In the genomic region with DNA sequence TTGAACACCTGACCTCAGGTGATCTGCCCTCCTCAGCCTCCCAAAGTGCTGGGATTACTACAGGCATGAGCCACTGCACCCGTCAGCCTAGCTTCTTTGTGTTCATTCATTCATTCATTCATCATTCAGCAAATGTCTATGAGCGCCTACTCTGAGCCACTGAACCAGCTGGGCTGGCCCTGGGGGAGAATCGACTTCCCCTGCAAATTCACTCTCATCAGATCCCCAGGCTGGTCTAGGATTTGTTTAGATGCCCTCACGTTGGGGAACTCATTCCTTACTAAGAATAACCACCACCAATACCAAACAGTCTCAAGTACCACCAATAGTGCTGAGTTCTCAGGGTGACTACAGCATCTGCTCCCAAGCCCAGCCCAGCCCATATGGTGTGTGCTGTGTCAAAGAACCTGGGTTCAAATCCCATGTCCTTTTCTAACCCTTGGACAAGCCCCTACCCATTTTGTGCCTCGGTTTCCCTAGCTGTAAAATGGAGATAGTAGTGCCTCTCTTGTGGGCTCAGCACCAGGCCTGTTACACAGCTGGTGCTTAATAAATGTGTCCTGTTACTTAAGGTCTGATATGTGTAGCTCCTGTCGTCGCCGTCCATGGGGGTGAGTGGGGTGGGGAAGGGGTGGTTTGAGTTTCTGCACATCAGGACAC, we compare ENCODE assay signal across 36 cellular contexts. TPM values are rescaled to one million over a fixed set of nuclear protein-coding genes. Genes with fewer than 3 reads are reported as not detected.
"Had no signal": no experiment of that assay in that cellular context is flagged by ENCODE, and none has a peak within 500 bp of the region (broad histone marks: within the 10 kb centered on the region; RNA-seq: fewer than 3 reads in every experiment).

No MANE protein-coding gene starts in this region.

- H3K4me2 ChIP-seq: smooth muscle cell had no signal

- H3K4me1 Mint-ChIP-seq: mesothelial cell of epicardium, neural crest cell had no signal

- H3K4me3 Mint-ChIP-seq: effector memory CD8-positive, alpha-beta T cell; immature natural killer cell; memory B cell; mesothelial cell of epicardium; naive B cell; natural killer cell treated with Interleukin-12 subunit alpha and Interleukin-12 subunit beta and Interleukin-15 and Interleukin-18, amount 100 ng/mL, for 72 hours; neural crest cell; stimulated activated naive CD8-positive, alpha-beta T cell treated with anti-CD3 and anti-CD28 coated beads, Interleukin-15, amount 100 ng/mL, for 72 hours had no signal

- H3K79me2 ChIP-seq: parathyroid adenoma had no signal

- H3K9ac ChIP-seq: parathyroid adenoma had no signal

- H3K4me3 ChIP-seq: esophagus squamous epithelium, lower lobe of right lung, mucosa of descending colon, smooth muscle cell, suprapubic skin, transverse colon, upper lobe of right lung, uterus had no signal

- H3K27ac ChIP-seq: esophagus squamous epithelium, lower lobe of right lung, neutrophil, parathyroid adenoma, suprapubic skin, transverse colon, upper lobe of right lung, uterus had no signal

- H2AFZ ChIP-seq: parathyroid adenoma had no signal

- H3K36me3 ChIP-seq: lower lobe of right lung, neutrophil, suprapubic skin, transverse colon, upper lobe of right lung, uterus had no signal

- H3K27ac Mint-ChIP-seq: effector memory CD8-positive, alpha-beta T cell; immature natural killer cell; memory B cell; mesothelial cell of epicardium; natural killer cell treated with Interleukin-12 subunit alpha and Interleukin-12 subunit beta and Interleukin-15 and Interleukin-18, amount 100 ng/mL, for 72 hours; stimulated activated naive CD8-positive, alpha-beta T cell treated with anti-CD3 and anti-CD28 coated beads, Interleukin-15, amount 100 ng/mL, for 72 hours had no signal

- FAIRE-seq: endometrium, frontal cortex had no signal

- DNase-seq: cortex of kidney; effector memory CD8-positive, alpha-beta T cell; erythroblast; esophagus squamous epithelium; hypothalamus; immature natural killer cell; islet precursor cell; kidney glomerular epithelial cell; lower lobe of right lung; naive B cell; stimulated activated CD4-positive, alpha-beta T cell treated with anti-CD3 and anti-CD28 coated beads, Interleukin-12 subunit alpha, Interleukin-12 subunit beta, amount 100 ng/mL, for 4 hours; stimulated activated CD4-positive, alpha-beta T cell treated with anti-CD3 and anti-CD28 coated beads, Interleukin-1b, Interleukin-23, amount 100 ng/mL, for 48 hours; stimulated activated CD4-positive, alpha-beta T cell treated with anti-CD3 and anti-CD28 coated beads, Interleukin-4, amount 100 ng/mL, for 1 hour; stimulated activated CD8-positive, alpha-beta memory T cell treated with anti-CD3 and anti-CD28 coated beads, Interleukin-4, amount 100 ng/mL, for 48 hours; stimulated activated naive CD4-positive, alpha-beta T cell; stimulated activated naive CD8-positive, alpha-beta T cell treated with anti-CD3 and anti-CD28 coated beads, Interleukin-15, amount 100 ng/mL, for 72 hours; transverse colon; upper lobe of right lung; uterus had no signal

- H3K9me3 Mint-ChIP-seq: mesothelial cell of epicardium; natural killer cell treated with Interleukin-12 subunit alpha and Interleukin-12 subunit beta and Interleukin-15 and Interleukin-18, amount 100 ng/mL, for 72 hours; neural crest cell; stimulated activated naive CD8-positive, alpha-beta T cell treated with anti-CD3 and anti-CD28 coated beads, Interleukin-15, amount 100 ng/mL, for 72 hours had no signal

- H3K4me1 ChIP-seq: lower lobe of right lung, parathyroid adenoma, upper lobe of right lung, uterus had no signal

- H3K27me3 ChIP-seq: transverse colon, upper lobe of right lung, uterus had no signal

- H3K36me3 Mint-ChIP-seq: immature natural killer cell; mesothelial cell of epicardium; naive B cell; natural killer cell treated with Interleukin-12 subunit alpha and Interleukin-12 subunit beta and Interleukin-15 and Interleukin-18, amount 100 ng/mL, for 72 hours had no signal

- ATAC-seq: effector memory CD8-positive, alpha-beta T cell; left colon; left ventricle myocardium superior; lower lobe of right lung; mucosa of descending colon; sciatic nerve; stimulated activated naive CD8-positive, alpha-beta T cell treated with anti-CD3 and anti-CD28 coated beads, Interleukin-15, amount 100 ng/mL, for 72 hours; upper lobe of right lung had no signal

- H3K9me3 ChIP-seq: esophagus squamous epithelium, lower lobe of right lung, mucosa of descending colon, neutrophil, suprapubic skin, transverse colon, upper lobe of right lung, uterus had no signal

RNA-seq across cellular contexts. Expression of gene NRTN, which starts 16.8 kb away (rescaled TPM):
- total RNA-seq: frontal cortex; natural killer cell treated with Interleukin-12 subunit alpha and Interleukin-12 subunit beta and Interleukin-15 and Interleukin-18, amount 100 ng/mL, for 72 hours; omental fat pad; sciatic nerve had no signal

RNA-seq across cellular contexts. Expression of gene FUT6, which starts 17.9 kb away (rescaled TPM):
- total RNA-seq: dermis microvascular lymphatic vessel endothelial cell; frontal cortex; left ventricle myocardium superior; mesothelial cell of epicardium; natural killer cell treated with Interleukin-12 subunit alpha and Interleukin-12 subunit beta and Interleukin-15 and Interleukin-18, amount 100 ng/mL, for 72 hours; neural crest cell; progenitor cell of endocrine pancreas; sciatic nerve; smooth muscle cell had no signal
- polyA plus RNA-seq: immature natural killer cell, smooth muscle cell had no signal

RNA-seq across cellular contexts. Expression of gene FUT3, which starts 29.6 kb away (rescaled TPM):
- total RNA-seq: dermis microvascular lymphatic vessel endothelial cell; frontal cortex; left ventricle myocardium superior; natural killer cell treated with Interleukin-12 subunit alpha and Interleukin-12 subunit beta and Interleukin-15 and Interleukin-18, amount 100 ng/mL, for 72 hours; neural crest cell; omental fat pad; progenitor cell of endocrine pancreas; sciatic nerve had no signal
- polyA plus RNA-seq: immature natural killer cell had no signal

RNA-seq across cellular contexts. Expression of gene PRR22, which starts 37.1 kb away (rescaled TPM):
- polyA plus RNA-seq: immature natural killer cell had no signal
